In genomic region chr16:53054670-53055485, GRCh38 we compare ENCODE assay signal across 8 cellular contexts. TPM values are rescaled to one million over a fixed set of nuclear protein-coding genes. Genes with fewer than 3 reads are reported as not detected.
DNase-seq lines count a peak whose midpoint lies in the region; ATAC-seq lines count a peak whose summit lies in the region.

Gene CHD9 (plus strand): TSS chr16:53054991. CDS start chr16:53156090, 101,099 bp downstream.

- ATAC-seq in GM21528 (IDR thresholded peaks at IDR 0.05; ENCODE audit: low FRiP score, unreplicated experiment) = peak; percentile 87

- no peaks in the 10 kb centered on the region for H3K27me3 Mint-ChIP-seq in IgD-negative memory B cell

- DNase-seq in DMS114 treated with DMSO at 0.1 percent for 48 hours (lab: John Stamatoyannopoulos, UW; ENCODE audit: unreplicated experiment) (peak; percentile 76), OCI-M2 (lab: John Stamatoyannopoulos, UW; ENCODE audit: unreplicated experiment) (peak; percentile 44), activated T-cell treated with anti-CD3 and anti-CD28 coated beads for 4 hours (peak; percentile 51), epithelial cell of prostate (ENCODE audit: low read depth, low spot score) (no peak), mucosa of gallbladder (ENCODE audit: low spot score) (peak; percentile 82)
- DNase-seq in stimulated activated CD8-positive, alpha-beta memory T cell treated with anti-CD3 and anti-CD28 coated beads, Interleukin-4, amount 100 ng/mL, for 4 hours (ENCODE audit: low read depth in 2 of 2, low spot score in 1 of 2) = peak; percentile 31 to 41

- peaks cover 26 to 33% (median 33%) of the 10 kb centered on the region in 3 donors for H3K4me1 Mint-ChIP-seq in IgD-negative memory B cell

- no peaks in the 10 kb centered on the region for H3K9me3 Mint-ChIP-seq in IgD-negative memory B cell

- peak within 1 kb of the TSS; percentile 77 to 96 (median 89) for H3K27ac Mint-ChIP-seq in IgD-negative memory B cell

- peak within 1 kb of the TSS; percentile 96 for H3K27ac ChIP-seq in epithelial cell of prostate

- H3K36me3 Mint-ChIP-seq in IgD-negative memory B cell = no peaks in the 10 kb centered on the region

- peak within 1 kb of the TSS; percentile 88 to 98 (median 94) for H3K4me3 Mint-ChIP-seq in IgD-negative memory B cell

RNA-seq across cellular contexts. Expression of gene CHD9, which starts in this region (rescaled TPM):
- 72.3 TPM for polyA plus RNA-seq in IgD-negative memory B cell
- 71.4 TPM for total RNA-seq in mucosa of gallbladder
